Comparison of ENCODE assay signal across 1 cellular context in genomic region chr17:50396261-50397110, GRCh38.
TF ChIP-seq lines count a peak whose summit lies in the region.

No MANE protein-coding gene starts in this region.

TF ChIP-seq in HCT116, 20 proteins besides CTCF, POLR2A, EP300 and RAD21 (continued from another document):
- TF ChIP-seq, protein P1, sequence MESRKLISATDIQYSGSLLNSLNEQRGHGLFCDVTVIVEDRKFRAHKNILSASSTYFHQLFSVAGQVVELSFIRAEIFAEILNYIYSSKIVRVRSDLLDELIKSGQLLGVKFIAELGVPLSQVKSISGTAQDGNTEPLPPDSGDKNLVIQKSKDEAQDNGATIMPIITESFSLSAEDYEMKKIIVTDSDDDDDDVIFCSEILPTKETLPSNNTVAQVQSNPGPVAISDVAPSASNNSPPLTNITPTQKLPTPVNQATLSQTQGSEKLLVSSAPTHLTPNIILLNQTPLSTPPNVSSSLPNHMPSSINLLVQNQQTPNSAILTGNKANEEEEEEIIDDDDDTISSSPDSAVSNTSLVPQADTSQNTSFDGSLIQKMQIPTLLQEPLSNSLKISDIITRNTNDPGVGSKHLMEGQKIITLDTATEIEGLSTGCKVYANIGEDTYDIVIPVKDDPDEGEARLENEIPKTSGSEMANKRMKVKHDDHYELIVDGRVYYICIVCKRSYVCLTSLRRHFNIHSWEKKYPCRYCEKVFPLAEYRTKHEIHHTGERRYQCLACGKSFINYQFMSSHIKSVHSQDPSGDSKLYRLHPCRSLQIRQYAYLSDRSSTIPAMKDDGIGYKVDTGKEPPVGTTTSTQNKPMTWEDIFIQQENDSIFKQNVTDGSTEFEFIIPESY (IDR thresholded peaks at IDR 0.05; ENCODE audit: extremely low read depth, insufficient replicate concordance, low read length) = no peak
- TF ChIP-seq FOSL1 (IDR thresholded peaks at IDR 0.05; ENCODE audit: low read depth) (no peak), JUND (IDR thresholded peaks at IDR 0.05) (no peak), POLR2AphosphoS5 (IDR thresholded peaks at IDR 0.05; ENCODE audit: low read depth, low read length) (no peak; the same call in 1 of the 2 replicates), CEBPB (IDR thresholded peaks at IDR 0.05; ENCODE audit: low read depth) (no peak), ZNF274 (IDR thresholded peaks at IDR 0.05; ENCODE audit: low read depth, low read length) (no peak), ELF1 (IDR thresholded peaks at IDR 0.05; ENCODE audit: borderline replicate concordance, low read depth) (no peak), SRF (IDR thresholded peaks at IDR 0.05; ENCODE audit: low read depth) (no peak), ATF3 (IDR thresholded peaks at IDR 0.05) (no peak), MAX (IDR thresholded peaks at IDR 0.05) (no peak), EGR1 (IDR thresholded peaks at IDR 0.05; ENCODE audit: low read depth) (no peak), ZFX (IDR thresholded peaks at IDR 0.05) (no peak)
- TF ChIP-seq, protein P2, sequence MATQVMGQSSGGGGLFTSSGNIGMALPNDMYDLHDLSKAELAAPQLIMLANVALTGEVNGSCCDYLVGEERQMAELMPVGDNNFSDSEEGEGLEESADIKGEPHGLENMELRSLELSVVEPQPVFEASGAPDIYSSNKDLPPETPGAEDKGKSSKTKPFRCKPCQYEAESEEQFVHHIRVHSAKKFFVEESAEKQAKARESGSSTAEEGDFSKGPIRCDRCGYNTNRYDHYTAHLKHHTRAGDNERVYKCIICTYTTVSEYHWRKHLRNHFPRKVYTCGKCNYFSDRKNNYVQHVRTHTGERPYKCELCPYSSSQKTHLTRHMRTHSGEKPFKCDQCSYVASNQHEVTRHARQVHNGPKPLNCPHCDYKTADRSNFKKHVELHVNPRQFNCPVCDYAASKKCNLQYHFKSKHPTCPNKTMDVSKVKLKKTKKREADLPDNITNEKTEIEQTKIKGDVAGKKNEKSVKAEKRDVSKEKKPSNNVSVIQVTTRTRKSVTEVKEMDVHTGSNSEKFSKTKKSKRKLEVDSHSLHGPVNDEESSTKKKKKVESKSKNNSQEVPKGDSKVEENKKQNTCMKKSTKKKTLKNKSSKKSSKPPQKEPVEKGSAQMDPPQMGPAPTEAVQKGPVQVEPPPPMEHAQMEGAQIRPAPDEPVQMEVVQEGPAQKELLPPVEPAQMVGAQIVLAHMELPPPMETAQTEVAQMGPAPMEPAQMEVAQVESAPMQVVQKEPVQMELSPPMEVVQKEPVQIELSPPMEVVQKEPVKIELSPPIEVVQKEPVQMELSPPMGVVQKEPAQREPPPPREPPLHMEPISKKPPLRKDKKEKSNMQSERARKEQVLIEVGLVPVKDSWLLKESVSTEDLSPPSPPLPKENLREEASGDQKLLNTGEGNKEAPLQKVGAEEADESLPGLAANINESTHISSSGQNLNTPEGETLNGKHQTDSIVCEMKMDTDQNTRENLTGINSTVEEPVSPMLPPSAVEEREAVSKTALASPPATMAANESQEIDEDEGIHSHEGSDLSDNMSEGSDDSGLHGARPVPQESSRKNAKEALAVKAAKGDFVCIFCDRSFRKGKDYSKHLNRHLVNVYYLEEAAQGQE (IDR thresholded peaks at IDR 0.05; ENCODE audit: low read depth) = no peak
